ENCODE assay signal across 2 cellular contexts in genomic region chr4:100366213-100366612, GRCh38.
A peak's percentile ranks its signal among the peaks of the same experiment; 100 is the strongest.
TF ChIP-seq lines count a peak whose summit lies in the region.

No MANE protein-coding gene starts in this region.

TF ChIP-seq in IMR-90, 13 proteins besides CTCF, POLR2A, EP300 and RAD21:
- TF ChIP-seq RCOR1 (IDR thresholded peaks at IDR 0.05; ENCODE audit: insufficient replicate concordance, low read length) (no peak), CEBPB (IDR thresholded peaks at IDR 0.05; ENCODE audit: low read depth, low read length) (no peak), BHLHE40 (IDR thresholded peaks at IDR 0.05; ENCODE audit: low read depth, low read length) (no peak), MAZ (IDR thresholded peaks at IDR 0.05; ENCODE audit: borderline replicate concordance, low read depth, low read length) (no peak), ELK1 (IDR thresholded peaks at IDR 0.05; ENCODE audit: borderline replicate concordance, low read depth, low read length) (no peak), CHD1 (IDR thresholded peaks at IDR 0.05; ENCODE audit: low read depth, low read length) (no peak), FOS (IDR thresholded peaks at IDR 0.05; ENCODE audit: low read depth, low read length) (no peak)

TF ChIP-seq in H1, 55 proteins besides CTCF, POLR2A, EP300 and RAD21:
- no peak for TF ChIP-seq BACH1 (IDR thresholded peaks at IDR 0.05; ENCODE audit: low read length)
- no peak for TF ChIP-seq BCL11A (IDR thresholded peaks at IDR 0.05; ENCODE audit: low read depth in 2 of 2, low read length in 2 of 2)
- no peak for TF ChIP-seq TBP (IDR thresholded peaks at IDR 0.05; ENCODE audit: low read depth, low read length)
- no peak for TF ChIP-seq POLR2AphosphoS5 (IDR thresholded peaks at IDR 0.05; ENCODE audit: low read depth, low read length)
- TF ChIP-seq NANOG (IDR thresholded peaks at IDR 0.05; ENCODE audit: insufficient read depth, low read depth, low read length, poor library complexity, severe bottlenecking) = peak; percentile 38
- no peak for TF ChIP-seq CTBP2 (IDR thresholded peaks at IDR 0.05; ENCODE audit: borderline replicate concordance, insufficient read depth, insufficient read length, low read length)
- TF ChIP-seq SUZ12 (IDR thresholded peaks at IDR 0.05; ENCODE audit: low read length) = no peak
TF ChIP-seq in H1: peak in this region for 1.
